In the genomic region with DNA sequence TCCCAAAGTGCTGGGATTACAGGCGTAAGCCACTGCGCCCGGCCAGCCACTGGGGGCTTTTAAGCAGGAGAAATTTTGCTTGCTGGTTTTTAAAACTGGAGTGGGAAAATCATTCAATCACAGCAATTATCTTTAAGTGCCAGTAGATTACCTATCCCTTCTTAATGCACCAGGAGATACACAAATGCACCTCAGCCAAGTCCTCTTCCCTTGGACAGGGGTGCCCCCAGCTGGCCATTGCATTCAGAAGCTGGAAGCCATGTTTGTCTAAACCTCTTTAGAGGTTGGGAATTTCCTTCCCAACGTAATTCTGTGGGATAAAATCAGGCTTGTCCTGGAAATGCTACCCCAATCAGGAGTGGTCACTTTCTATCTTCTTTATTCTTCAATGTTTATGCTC, we compare ENCODE assay signal across 8 cellular contexts. TPM values are rescaled to one million over a fixed set of nuclear protein-coding genes. Genes with fewer than 3 reads are reported as not detected.
DNase-seq lines count a peak whose midpoint lies in the region; ATAC-seq and TF ChIP-seq lines count a peak whose summit lies in the region.

No MANE protein-coding gene starts in this region.

- no peak for ATAC-seq in HG03025 (IDR thresholded peaks at IDR 0.05; ENCODE audit: low FRiP score, unreplicated experiment)
- no peak for ATAC-seq in HG03520 (IDR thresholded peaks at IDR 0.05; ENCODE audit: unreplicated experiment)

- H3K27me3 Mint-ChIP-seq in brain, result peaks cover 4% of the 10 kb centered on the region

- no peak overlapping the region for H2BK5ac ChIP-seq in mesendoderm (ENCODE audit: low read length)

- no peaks in the 10 kb centered on the region for H3K79me2 ChIP-seq in mesendoderm (ENCODE audit: control insufficient read depth, insufficient read depth, low read length)

- no peak overlapping the region for H3K27ac ChIP-seq in mesendoderm (ENCODE audit: low read depth, low read length)

- H3K4me1 ChIP-seq in mesendoderm (ENCODE audit: control insufficient read depth, low read depth, low read length), result no peaks in the 10 kb centered on the region

- no peak overlapping the region for H3K9ac ChIP-seq in mesendoderm (ENCODE audit: low read length)

- no peak overlapping the region for H3K4me3 Mint-ChIP-seq in brain

- no peaks in the 10 kb centered on the region for H3K79me1 ChIP-seq in mesendoderm (ENCODE audit: low read length)

- H3K18ac ChIP-seq in mesendoderm (ENCODE audit: low read length), result no peak overlapping the region

- H3K27me3 ChIP-seq in GM06990 (replicated peaks; ENCODE audit: control insufficient read depth, insufficient read depth, low read length) (no peaks in the 10 kb centered on the region), mesendoderm (ENCODE audit: insufficient read depth, low read length, poor library complexity) (no peaks in the 10 kb centered on the region)

- H4K8ac ChIP-seq in mesendoderm (ENCODE audit: low read depth, low read length), result no peak overlapping the region

- no peak overlapping the region for H3K27ac Mint-ChIP-seq in brain

- no peak overlapping the region for H3K23ac ChIP-seq in mesendoderm (ENCODE audit: low read length)

- H4K5ac ChIP-seq in mesendoderm (ENCODE audit: low read length), result no peak overlapping the region

- H3K4me3 ChIP-seq in GM06990 (replicated peaks; ENCODE audit: low read depth, low read length), result no peak overlapping the region
- no peak overlapping the region for H3K4me3 ChIP-seq in mesendoderm (ENCODE audit: low read length)

- DNase-seq in AG09319 (ENCODE audit: extremely low read depth, low read depth), result no peak
- DNase-seq in GM06990 (ENCODE audit: extremely low read depth, insufficient read length), result peak; percentile 3
- DNase-seq in NCI-H2107 (lab: John Stamatoyannopoulos, UW), result peak; percentile 65
- DNase-seq in mesendoderm, result peak; percentile 78
- no peak for DNase-seq in NCI-H510A treated with DMSO at 0.1 percent for 48 hours (lab: John Stamatoyannopoulos, UW)

- peaks cover 7% of the 10 kb centered on the region for H3K4me1 Mint-ChIP-seq in brain

- whole genome bisulfite sequencing in mesendoderm (ENCODE audit: extremely low coverage, insufficient coverage, low lambda C conversion rate), result no CpG with 5 or more reads among the region's 4 CpGs

- H2BK120ac ChIP-seq in mesendoderm (ENCODE audit: low read depth, low read length), result no peak overlapping the region

- H3K4me2 ChIP-seq in mesendoderm (ENCODE audit: low read length), result no peak overlapping the region

- peaks cover 7% of the 10 kb centered on the region for H3K36me3 Mint-ChIP-seq in brain

- no peak overlapping the region for H2AK5ac ChIP-seq in mesendoderm (ENCODE audit: low read length)

- H2BK15ac ChIP-seq in mesendoderm (replicated peaks; ENCODE audit: low read depth), result no peak overlapping the region

- no peaks in the 10 kb centered on the region for H3K9me3 Mint-ChIP-seq in brain

- H3K36me3 ChIP-seq in GM06990 (ENCODE audit: control insufficient read depth, insufficient read depth, low read length) (no peaks in the 10 kb centered on the region; the same call in 1 of the 2 replicates), mesendoderm (ENCODE audit: control insufficient read depth, insufficient read depth, low read length) (no peaks in the 10 kb centered on the region)

- no peak overlapping the region for H3K4ac ChIP-seq in mesendoderm (ENCODE audit: low read depth, low read length)

- TF ChIP-seq CTCF in AG09319 (IDR thresholded peaks at IDR 0.05; ENCODE audit: low read depth, low read length) (peak; percentile 26), GM06990 (IDR thresholded peaks at IDR 0.05; ENCODE audit: insufficient read depth, low read length, poor library complexity, severe bottlenecking) (peak; percentile 57), brain (conservative IDR thresholded peaks at IDR 0.05) (peak; percentile 35 to 57)

- H3K56ac ChIP-seq in mesendoderm (ENCODE audit: low read length), result no peak overlapping the region

RNA-seq across cellular contexts. Expression of a gene that starts 26.6 kb away (rescaled TPM):
- polyA plus RNA-seq in brain (ENCODE audit: insufficient read depth, low read depth, low replicate concordance), result 15.0 TPM
- 94.8 TPM for polyA plus RNA-seq in mesendoderm (2013, experiment 1 of 2)
- 95.8 TPM for polyA plus RNA-seq in mesendoderm (2013, experiment 2 of 2)

RNA-seq across cellular contexts. Expression of a gene that starts 27.6 kb away (rescaled TPM):
- polyA plus RNA-seq in brain (ENCODE audit: insufficient read depth, low read depth, low replicate concordance), result 45.6 TPM
- polyA plus RNA-seq in mesendoderm (2013, experiment 1 of 2), result 24.1 TPM
- polyA plus RNA-seq in mesendoderm (2013, experiment 2 of 2), result 24.0 TPM

RNA-seq across cellular contexts. Expression of a gene that starts 31.4 kb away (rescaled TPM):
- polyA plus RNA-seq in brain (ENCODE audit: insufficient read depth, low read depth, low replicate concordance), result 0.51 TPM
- 0.55 TPM for polyA plus RNA-seq in mesendoderm (2013, experiment 1 of 2)
- polyA plus RNA-seq in mesendoderm (2013, experiment 2 of 2), result 0.48 TPM

RNA-seq across cellular contexts. Expression of a gene that starts 59.5 kb away (rescaled TPM):
- 3.2 TPM for polyA plus RNA-seq in brain (ENCODE audit: insufficient read depth, low read depth, low replicate concordance)
- polyA plus RNA-seq in mesendoderm (2013, experiment 1 of 2), result 1.8 TPM
- polyA plus RNA-seq in mesendoderm (2013, experiment 2 of 2), result 1.9 TPM

Comparison
In these comparisons a context has a peak if more than half of its experiments do, and no peak if none do; other contexts are left out.
1. DNase-seq: peak in GM06990 (single experiment), NCI-H2107 (single experiment) and mesendoderm (single experiment); none in AG09319 (single experiment) and NCI-H510A treated with DMSO at 0.1 percent for 48 hours (single experiment).
2. Peak in every context shown above with its lines, with median percentiles within 50 percentile points of each other: CTCF ChIP-seq.